ENCODE assay signal across 31 cellular contexts in the genomic region with DNA sequence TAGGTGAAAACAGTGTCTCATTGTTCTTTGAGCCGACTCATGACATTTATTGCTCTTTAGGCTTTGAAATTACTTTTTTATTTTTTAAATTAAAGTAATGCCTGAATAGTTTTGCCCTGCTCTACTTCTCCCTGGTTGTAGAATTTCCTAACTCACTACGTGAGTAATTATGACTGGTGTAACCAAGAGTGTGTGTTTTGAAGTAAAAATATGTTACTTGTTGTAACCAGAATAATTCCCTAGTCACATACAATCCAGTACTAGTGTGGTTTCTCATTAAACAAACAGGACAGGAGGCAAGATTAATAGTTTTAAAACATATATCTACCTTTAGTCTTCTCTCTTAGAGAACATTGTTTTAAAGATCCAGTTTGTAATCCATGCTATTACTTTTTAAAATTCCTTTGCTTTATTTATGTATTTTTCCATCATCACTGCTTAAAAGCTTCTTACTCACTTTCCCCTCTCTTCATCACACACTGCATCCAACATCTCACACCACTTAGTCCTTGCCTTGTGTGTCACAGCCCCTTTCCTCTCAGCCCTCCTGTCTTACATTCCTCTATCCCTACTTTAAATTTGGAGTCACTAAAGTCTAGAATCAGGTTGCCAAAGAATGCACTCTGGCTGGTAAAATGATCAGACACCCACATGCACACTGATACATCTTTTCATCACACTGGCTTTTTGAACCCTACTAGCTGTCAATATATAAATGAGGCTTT.
DNase-seq lines count a peak whose midpoint lies in the region; ATAC-seq and TF ChIP-seq lines count a peak whose summit lies in the region.
"Had no signal": no experiment of that assay in that cellular context is flagged by ENCODE, and none has a peak within 500 bp of the region (broad histone marks: within the 10 kb centered on the region; RNA-seq: fewer than 3 reads in every experiment).

No MANE protein-coding gene starts in this region.

- POLR2A ChIA-PET in HEK293T (lab: Yijun Ruan, JAX): no interaction called here

- TF ChIP-seq CTCF in fibroblast of mammary gland (conservative IDR thresholded peaks at IDR 0.05; ENCODE audit: control insufficient read depth, insufficient read depth, low read depth, low read length): no peak

- no peak for ATAC-seq in HG03095 (IDR thresholded peaks at IDR 0.05; ENCODE audit: unreplicated experiment)
- ATAC-seq: heart right ventricle; mucosa of descending colon; natural killer cell; stimulated activated naive B cell treated with anti-CD40 and anti-IgM and Interleukin-4, amounts not matched to agents 10 μg/mL and 1 μg/mL and 100 μg/mL, for 72 hours had no signal

- H3K4me3 ChIP-seq in fibroblast of mammary gland (ENCODE audit: control insufficient read depth, low read depth, low read length) (no peak overlapping the region), skeletal muscle cell (ENCODE audit: low read depth, low read length) (no peak overlapping the region)
- H3K4me3 ChIP-seq: heart right ventricle, lung, mucosa of descending colon, prostate gland, sigmoid colon, SJSA1, upper lobe of right lung had no signal

- in situ Hi-C loops in G401 (cut with HindIII; ENCODE audit: low sequenced_read_pairs): no loop called here

- CTCF ChIA-PET in HEK293T (lab: Yijun Ruan, JAX): no interaction called here

- DNase-seq in EL (peak; percentile 20), LHCN-M2 (ENCODE audit: low read depth) (peak; percentile 70), fibroblast of mammary gland (ENCODE audit: low read depth) (peak; percentile 74), skeletal muscle cell (ENCODE audit: low read depth) (peak; percentile 32), HEK293T (ENCODE audit: extremely low spot score) (no peak), COLO668 (lab: John Stamatoyannopoulos, UW; ENCODE audit: unreplicated experiment) (no peak), G401 (ENCODE audit: low spot score) (no peak)
- DNase-seq: activated CD4-positive, alpha-beta T cell treated with anti-CD3 and anti-CD28 coated beads for 4 hours; aorta; Calu3; caudate nucleus; cortex of kidney; DMS79 treated with DMSO at 0.1 percent for 48 hours; effector memory CD4-positive, alpha-beta T cell; foreskin melanocyte; heart right ventricle; mucosa of descending colon; natural killer cell; NCI-H1092; NCI-H187; NCI-H446 treated with DMSO at 0.1 percent for 48 hours; NCI-H82; nucleus accumbens; sigmoid colon; stimulated activated naive B cell treated with anti-CD40 and anti-IgM and Interleukin-4, amounts not matched to agents 10 μg/mL and 1 μg/mL and 100 μg/mL, for 72 hours; T-helper 9 cell; upper lobe of right lung had no signal

TF ChIP-seq in HEK293T, 16 proteins besides CTCF, POLR2A, EP300 and RAD21:
- TF ChIP-seq NFRKB (IDR thresholded peaks at IDR 0.05): no peak
- no peak for TF ChIP-seq TARDBP (IDR thresholded peaks at IDR 0.05)
- TF ChIP-seq SUZ12 (IDR thresholded peaks at IDR 0.05): no peak
- no peak for TF ChIP-seq ZNF384 (IDR thresholded peaks at IDR 0.05)
- no peak for TF ChIP-seq ELF4 (IDR thresholded peaks at IDR 0.05)
- no peak for TF ChIP-seq FOXA1 (IDR thresholded peaks at IDR 0.05)
- no peak for TF ChIP-seq L3MBTL2 (conservative IDR thresholded peaks at IDR 0.05)

Comparison
In these comparisons a context has a peak if more than half of its experiments do, and no peak if none do; other contexts are left out.
1. DNase-seq: peak in EL (single experiment), LHCN-M2 (single experiment), fibroblast of mammary gland (single experiment) and skeletal muscle cell (single experiment); none in HEK293T (single experiment), COLO668 (single experiment) and G401 (single experiment).